Comparison of ENCODE assay signal across 17 cellular contexts in the genomic region with DNA sequence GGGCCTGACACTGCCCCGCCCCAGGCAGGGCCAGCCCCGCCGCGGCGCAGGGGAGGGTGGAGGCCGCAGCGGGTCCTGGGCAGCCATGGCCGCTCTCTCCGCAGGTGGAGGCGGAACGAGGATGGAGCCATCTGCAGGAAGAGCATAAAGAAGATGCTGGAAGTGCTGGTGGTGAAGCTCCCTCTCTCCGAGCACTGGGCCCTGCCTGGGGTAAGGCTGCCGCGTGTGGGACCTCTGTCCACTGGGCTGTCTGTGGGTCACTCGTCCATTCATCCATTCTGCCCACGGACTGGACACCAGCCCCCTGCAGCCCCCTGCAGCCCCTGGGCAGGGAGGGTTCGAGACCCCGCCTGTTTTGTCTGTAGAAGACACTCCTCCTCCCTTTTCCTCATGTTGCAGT. TPM values are rescaled to one million over a fixed set of nuclear protein-coding genes. Genes with fewer than 3 reads are reported as not detected.
DNase-seq lines count a peak whose midpoint lies in the region; ATAC-seq and TF ChIP-seq lines count a peak whose summit lies in the region.
"Had no signal": no experiment of that assay in that cellular context is flagged by ENCODE, and none has a peak within 500 bp of the region (broad histone marks: within the 10 kb centered on the region; RNA-seq: fewer than 3 reads in every experiment).

No MANE protein-coding gene starts in this region.

- H3K4me1 Mint-ChIP-seq in activated CD8-positive, alpha-beta memory T cell treated with anti-CD3 and anti-CD28 coated beads, Interleukin-2, amount 10 ng/mL, durations not matched to agents 7 days and 5 days: no peaks in the 10 kb centered on the region
- no peaks in the 10 kb centered on the region for H3K4me1 Mint-ChIP-seq in chondrocyte (ENCODE audit: low read depth)
- H3K4me1 Mint-ChIP-seq: B cell; CD4-positive, alpha-beta memory T cell had no signal

- TF ChIP-seq CTCF in chondrocyte (IDR thresholded peaks at IDR 0.05) (no peak), right lobe of liver (IDR thresholded peaks at IDR 0.05) (no peak), sigmoid colon (IDR thresholded peaks at IDR 0.05) (no peak)

- H3K27ac ChIP-seq in right lobe of liver (no peak overlapping the region), sigmoid colon (peak overlapping the region in 3 of 4 donors; percentile 67 to 81 (median 80))
- H3K27ac ChIP-seq: 22Rv1, PC-9 had no signal

- H3K27me3 Mint-ChIP-seq in activated CD8-positive, alpha-beta memory T cell treated with anti-CD3 and anti-CD28 coated beads, Interleukin-2, amount 10 ng/mL, durations not matched to agents 7 days and 5 days: no peaks in the 10 kb centered on the region
- peaks cover 6% of the 10 kb centered on the region for H3K27me3 Mint-ChIP-seq in chondrocyte (ENCODE audit: low read depth)
- H3K27me3 Mint-ChIP-seq: B cell; CD4-positive, alpha-beta memory T cell had no signal

- no peaks in the 10 kb centered on the region for H3K27me3 ChIP-seq in right lobe of liver
- no peaks in the 10 kb centered on the region for H3K27me3 ChIP-seq in sigmoid colon

- no peaks in the 10 kb centered on the region for H3K9me3 Mint-ChIP-seq in activated CD8-positive, alpha-beta memory T cell treated with anti-CD3 and anti-CD28 coated beads, Interleukin-2, amount 10 ng/mL, durations not matched to agents 7 days and 5 days (ENCODE audit: low read depth)
- H3K9me3 Mint-ChIP-seq in chondrocyte (ENCODE audit: low read depth): no peaks in the 10 kb centered on the region

- intact Hi-C loops in right lobe of liver (cut with DNase I) (no loop called here), sigmoid colon (cut with DNase I) (loop anchor here (5.0 kb wide), 1 partner anchor 100 kb away; a partner anchor contains a TSS)

- H3K4me3 ChIP-seq in right lobe of liver: no peak overlapping the region
- no peak overlapping the region for H3K4me3 ChIP-seq in sigmoid colon
- H3K4me3 ChIP-seq: PC-9 had no signal

- H3K9me3 ChIP-seq in right lobe of liver (no peaks in the 10 kb centered on the region), sigmoid colon (no peaks in the 10 kb centered on the region)

- TF ChIP-seq POLR2A in right lobe of liver (IDR thresholded peaks at IDR 0.05) (no peak), sigmoid colon (IDR thresholded peaks at IDR 0.05) (no peak)

- WGBS in right lobe of liver (ENCODE audit: insufficient coverage, low coverage, low lambda C conversion rate, missing lambda C conversion rate): 50% methylated on average over 1 of the region's 18 CpGs
- WGBS in sigmoid colon, 2 donors: 68 to 83% methylated on average over 18 of the region's 18 CpGs

- no peak for ATAC-seq in activated CD8-positive, alpha-beta memory T cell treated with anti-CD3 and anti-CD28 coated beads, Interleukin-2, amount 10 ng/mL, durations not matched to agents 7 days and 5 days
- ATAC-seq in right lobe of liver: no peak
- ATAC-seq in HG03439 (IDR thresholded peaks at IDR 0.05; ENCODE audit: unreplicated experiment): no peak

- CTCF ChIA-PET in activated CD8-positive, alpha-beta memory T cell treated with anti-CD3 and anti-CD28 coated beads, Interleukin-2, amount 10 ng/mL, durations not matched to agents 7 days and 5 days (lab: Charles Lee): no interaction called here

- peak; percentile 7 for DNase-seq in activated CD8-positive, alpha-beta memory T cell treated with anti-CD3 and anti-CD28 coated beads, Interleukin-2, amount 50 U/mL, for 4 hours
- DNase-seq in activated CD8-positive, alpha-beta memory T cell treated with anti-CD3 and anti-CD28 coated beads, Interleukin-2, amount 10 ng/mL, durations not matched to agents 7 days and 5 days: no peak
- peak; percentile 69 for DNase-seq in chondrocyte (ENCODE audit: low spot score)
- peak; percentile 16 to 43 (median 35) for DNase-seq in right lobe of liver
- peak; percentile 41 for DNase-seq in sigmoid colon
- DNase-seq in ureter (ENCODE audit: low spot score): no peak
- DNase-seq in DMS79 (lab: John Stamatoyannopoulos, UW): no peak
- DNase-seq: CD4-positive, alpha-beta memory T cell; DMS79 treated with DMSO at 0.1 percent for 48 hours; KG1; NCI-H1436 treated with DMSO at 0.1 percent for 48 hours; NCI-H2081; NCI-H510A; PC-9 had no signal

- H3K27ac Mint-ChIP-seq in activated CD8-positive, alpha-beta memory T cell treated with anti-CD3 and anti-CD28 coated beads, Interleukin-2, amount 10 ng/mL, durations not matched to agents 7 days and 5 days: no peak overlapping the region
- H3K27ac Mint-ChIP-seq in chondrocyte (ENCODE audit: unreplicated experiment): no peak overlapping the region
- H3K27ac Mint-ChIP-seq: B cell; CD4-positive, alpha-beta memory T cell had no signal

- H3K36me3 ChIP-seq in right lobe of liver: no peaks in the 10 kb centered on the region
- no peaks in the 10 kb centered on the region for H3K36me3 ChIP-seq in sigmoid colon

- H3K4me1 ChIP-seq in right lobe of liver (no peaks in the 10 kb centered on the region), sigmoid colon (peaks cover 0 to 32% (median 25%) of the 10 kb centered on the region in 4 donors)

- no peak overlapping the region for H3K4me3 Mint-ChIP-seq in activated CD8-positive, alpha-beta memory T cell treated with anti-CD3 and anti-CD28 coated beads, Interleukin-2, amount 10 ng/mL, durations not matched to agents 7 days and 5 days
- no peak overlapping the region for H3K4me3 Mint-ChIP-seq in chondrocyte (ENCODE audit: unreplicated experiment)
- H3K4me3 Mint-ChIP-seq: B cell; CD4-positive, alpha-beta memory T cell had no signal

- no peak for TF ChIP-seq EP300 in sigmoid colon (IDR thresholded peaks at IDR 0.05)

- H3K36me3 Mint-ChIP-seq in activated CD8-positive, alpha-beta memory T cell treated with anti-CD3 and anti-CD28 coated beads, Interleukin-2, amount 10 ng/mL, durations not matched to agents 7 days and 5 days: no peaks in the 10 kb centered on the region
- H3K36me3 Mint-ChIP-seq in chondrocyte (ENCODE audit: low read depth): no peaks in the 10 kb centered on the region

RNA-seq across cellular contexts. Expression of a gene that starts 18.4 kb away (rescaled TPM):
- total RNA-seq in activated CD8-positive, alpha-beta memory T cell treated with anti-CD3 and anti-CD28 coated beads, Interleukin-2, amount 10 ng/mL, durations not matched to agents 7 days and 5 days: 1 to 10 TPM; 2.3 to 3.9 TPM
- total RNA-seq in chondrocyte (3.3 to 8.0 TPM (median 7.4 TPM) in 3 replicates), right lobe of liver (10 to 100 TPM in 5 of 6 experiments, 1 to 10 TPM in 1; 7.5 to 19.3 (median 13.9) TPM), sigmoid colon (1 to 10 TPM; 3.9 to 7.1 (median 5.4) TPM), ureter (3.8 TPM)
- 1 to 10 TPM in 1 of 3 donors, under 1 TPM in 2; under 0.01 to 2.9 (median 0.46) TPM for polyA plus RNA-seq in sigmoid colon

Comparison
In these comparisons a context has a peak if more than half of its experiments do, and no peak if none do; other contexts are left out.
1. DNase-seq: peak in activated CD8-positive, alpha-beta memory T cell treated with anti-CD3 and anti-CD28 coated beads, Interleukin-2, amount 50 U/mL, for 4 hours (single experiment), chondrocyte (single experiment), right lobe of liver (3 of 3) and sigmoid colon (single experiment); none in activated CD8-positive, alpha-beta memory T cell treated with anti-CD3 and anti-CD28 coated beads, Interleukin-2, amount 10 ng/mL, durations not matched to agents 7 days and 5 days (single experiment), ureter (single experiment) and DMS79 (single experiment).
2. H3K27ac ChIP-seq: peak in sigmoid colon (3 of 4); none in right lobe of liver (0 of 3).